1 cellular context compared by ENCODE assay signal in genomic region chr13:75836441-75836840, GRCh38.
TF ChIP-seq lines count a peak whose summit lies in the region.

No MANE protein-coding gene starts in this region.

TF ChIP-seq in GM23338, 12 proteins besides CTCF, POLR2A, EP300 and RAD21 (continued from another document):
- TF ChIP-seq ZNF462 (CRISPR knock-in tag; IDR thresholded peaks at IDR 0.05) (no peak), JUNB (IDR thresholded peaks at IDR 0.05; ENCODE audit: unreplicated experiment) (no peak)
